1 cellular context compared by ENCODE assay signal in genomic region chr22:29359469-29359868, GRCh38.
TF ChIP-seq lines count a peak whose summit lies in the region.

No MANE protein-coding gene starts in this region.

TF ChIP-seq in Ishikawa, 13 proteins besides CTCF, POLR2A, EP300 and RAD21:
- TF ChIP-seq REST (IDR thresholded peaks at IDR 0.05; ENCODE audit: low read depth) (no peak), YY1 (IDR thresholded peaks at IDR 0.05; ENCODE audit: low read depth) (no peak), TCF12 (IDR thresholded peaks at IDR 0.05; ENCODE audit: low read depth) (no peak)
